Comparison of ENCODE assay signal across 18 cellular contexts in genomic region chr16:76650579-76650978, GRCh38.
DNase-seq lines count a peak whose midpoint lies in the region; ATAC-seq and TF ChIP-seq lines count a peak whose summit lies in the region.
"Had no signal": no experiment of that assay in that cellular context is flagged by ENCODE, and none has a peak within 500 bp of the region (broad histone marks: within the 10 kb centered on the region; RNA-seq: fewer than 3 reads in every experiment).

No MANE protein-coding gene starts in this region.

- no peak for ATAC-seq in psoas muscle
- ATAC-seq: Panc1 had no signal

- H3K4me3 ChIP-seq in mesenchymal stem cell (ENCODE audit: insufficient read depth in 1 of 2, low read depth in 1 of 2, low read length in 2 of 2): no peak overlapping the region
- H3K4me3 ChIP-seq in psoas muscle: no peak overlapping the region
- H3K4me3 ChIP-seq: SJCRH30 had no signal

- H2BK5ac ChIP-seq in mesenchymal stem cell (ENCODE audit: low read depth, low read length, poor library complexity, severe bottlenecking): no peak overlapping the region

- H2AFZ ChIP-seq in mesenchymal stem cell (ENCODE audit: low read depth, low read length): no peak overlapping the region

- no peak overlapping the region for H4K8ac ChIP-seq in mesenchymal stem cell (ENCODE audit: low read length)

- H3K4me1 ChIP-seq in mesenchymal stem cell (ENCODE audit: control insufficient read depth, insufficient read depth, low read depth, low read length): no peaks in the 10 kb centered on the region
- no peaks in the 10 kb centered on the region for H3K4me1 ChIP-seq in psoas muscle
- H3K4me1 ChIP-seq: SJCRH30 had no signal

- H2BK12ac ChIP-seq in mesenchymal stem cell (ENCODE audit: low read length in 2 of 2): no peak overlapping the region

- no peak for TF ChIP-seq CTCF in psoas muscle (IDR thresholded peaks at IDR 0.05)

- no peaks in the 10 kb centered on the region for H3K9me3 ChIP-seq in mesenchymal stem cell (ENCODE audit: control insufficient read depth, low read length)
- no peaks in the 10 kb centered on the region for H3K9me3 ChIP-seq in psoas muscle
- H3K9me3 ChIP-seq: SJCRH30 had no signal

- 54% methylated on average over 2 of the region's 3 CpGs for WGBS in mesenchymal stem cell
- WGBS in psoas muscle, 3 donors: 67 to 73% (median 73%) methylated on average over 3 of the region's 3 CpGs

- in situ Hi-C loops in G401 (cut with HindIII; ENCODE audit: low sequenced_read_pairs): no loop called here

- H3K79me1 ChIP-seq in mesenchymal stem cell (replicated peaks; ENCODE audit: low read length, poor library complexity, severe bottlenecking): no peaks in the 10 kb centered on the region

- H3K18ac ChIP-seq in mesenchymal stem cell (ENCODE audit: low read depth in 1 of 2, low read length in 2 of 2): no peak overlapping the region

- no peaks in the 10 kb centered on the region for H3K36me3 ChIP-seq in mesenchymal stem cell (ENCODE audit: control insufficient read depth in 1 of 2, insufficient read depth in 2 of 2, low read depth in 1 of 2, low read length in 2 of 2)
- no peaks in the 10 kb centered on the region for H3K36me3 ChIP-seq in psoas muscle (ENCODE audit: insufficient read depth in 1 of 2, low read depth in 1 of 2)
- H3K36me3 ChIP-seq: SJCRH30 had no signal

- H2BK15ac ChIP-seq in mesenchymal stem cell (ENCODE audit: low read depth, poor library complexity, severe bottlenecking): no peak overlapping the region

- no peak overlapping the region for H3K23ac ChIP-seq in mesenchymal stem cell (ENCODE audit: low read length in 2 of 2)

- H2BK120ac ChIP-seq in mesenchymal stem cell (ENCODE audit: low read depth, low read length): no peak overlapping the region

- intact Hi-C loops in psoas muscle (cut with DNase I): no loop called here

- H3K27me3 ChIP-seq in mesenchymal stem cell (ENCODE audit: control insufficient read depth in 1 of 2, insufficient read depth in 1 of 2, low read length in 2 of 2) (no peaks in the 10 kb centered on the region), psoas muscle (ENCODE audit: insufficient read depth in 3 of 3, low read length in 2 of 3) (no peaks in the 10 kb centered on the region)
- H3K27me3 ChIP-seq: SJCRH30 had no signal

- no peak overlapping the region for H2AK5ac ChIP-seq in mesenchymal stem cell (ENCODE audit: low read length, severe bottlenecking)

- H3K14ac ChIP-seq in mesenchymal stem cell (ENCODE audit: low read length in 2 of 2): no peak overlapping the region

- H4K91ac ChIP-seq in mesenchymal stem cell (ENCODE audit: low read length): no peak overlapping the region

- DNase-seq in DMS53 (lab: John Stamatoyannopoulos, UW): peak; percentile 25
- no peak for DNase-seq in DMS53 treated with DMSO at 0.1 percent for 48 hours (lab: John Stamatoyannopoulos, UW; ENCODE audit: unreplicated experiment)
- DNase-seq in LoVo (ENCODE audit: low spot score): peak; percentile 4
- DNase-seq in SHP77 treated with DMSO at 0.1 percent for 48 hours (lab: John Stamatoyannopoulos, UW): peak; percentile 16
- peak; percentile 24 for DNase-seq in mesenchymal stem cell
- DNase-seq in activated gamma-delta T cell (lab: John Stamatoyannopoulos, UW): no peak
- DNase-seq in G401 (ENCODE audit: low spot score): no peak
- no peak for DNase-seq in psoas muscle
- DNase-seq: CD4-positive, alpha-beta memory T cell; KG1; MM.1S; NCI-H1105; NCI-H1694; NCI-H774; SJCRH30; T-helper 2 cell had no signal

- no peak overlapping the region for H3K9ac ChIP-seq in mesenchymal stem cell (ENCODE audit: low read length)

- no peak overlapping the region for H3K4ac ChIP-seq in mesenchymal stem cell (ENCODE audit: low read depth in 1 of 2, low read length in 2 of 2)

- H3K27ac ChIP-seq in mesenchymal stem cell (ENCODE audit: low read length, poor library complexity, severe bottlenecking) (no peak overlapping the region), psoas muscle (no peak overlapping the region)
- H3K27ac ChIP-seq: 22Rv1, SJCRH30 had no signal

- H3K4me2 ChIP-seq in mesenchymal stem cell (ENCODE audit: low read length, poor library complexity, severe bottlenecking): no peak overlapping the region

Comparison
In these comparisons a context has a peak if more than half of its experiments do, and no peak if none do; other contexts are left out.
1. DNase-seq: peak in DMS53 (single experiment), LoVo (single experiment), SHP77 treated with DMSO at 0.1 percent for 48 hours (single experiment) and mesenchymal stem cell (single experiment); none in DMS53 treated with DMSO at 0.1 percent for 48 hours (single experiment), activated gamma-delta T cell (single experiment), G401 (single experiment) and psoas muscle (0 of 2).